ENCODE assay signal across 19 cellular contexts in genomic region chr1:90417139-90417538, GRCh38.
"Had no signal": no experiment of that assay in that cellular context is flagged by ENCODE, and none has a peak within 500 bp of the region (broad histone marks: within the 10 kb centered on the region; RNA-seq: fewer than 3 reads in every experiment).

No MANE protein-coding gene starts in this region.

- H3K4me3 ChIP-seq: cardiac muscle cell, left ventricle myocardium inferior, right atrium auricular region, skin epidermis, suprapubic skin had no signal

- H3K4me1 Mint-ChIP-seq: activated CD4-positive, alpha-beta T cell treated with anti-CD3 and anti-CD28 coated beads for 36 hours; activated naive CD4-positive, alpha-beta T cell treated with anti-CD3 and anti-CD28 coated beads, Interleukin-2, amount 50 U/mL, for 24 hours; endodermal cell; memory B cell; natural killer cell had no signal

- H3K27ac Mint-ChIP-seq: activated CD4-positive, alpha-beta memory T cell treated with anti-CD3 and anti-CD28 coated beads for 36 hours; activated CD4-positive, alpha-beta T cell treated with anti-CD3 and anti-CD28 coated beads for 36 hours; activated naive CD4-positive, alpha-beta T cell treated with anti-CD3 and anti-CD28 coated beads, Interleukin-2, amount 50 U/mL, for 24 hours; endodermal cell; memory B cell; natural killer cell; T-helper 1 cell treated with Interleukin-12 subunit alpha and Interleukin-12 subunit beta and Interleukin-4 antibody, amounts not matched to agents 30 μg/mL and 1 μg/mL, for 36 hours had no signal

- H3K36me3 Mint-ChIP-seq: activated CD4-positive, alpha-beta memory T cell treated with anti-CD3 and anti-CD28 coated beads for 36 hours; activated naive CD4-positive, alpha-beta T cell treated with anti-CD3 and anti-CD28 coated beads, Interleukin-2, amount 50 U/mL, for 24 hours; memory B cell; natural killer cell had no signal

- ATAC-seq: activated CD4-positive, alpha-beta T cell treated with anti-CD3 and anti-CD28 coated beads for 36 hours; activated T-cell treated with anti-CD3 and anti-CD28 coated beads, Interleukin-2, amount 50 U/mL, for 4 hours; natural killer cell had no signal

- H3K9me3 Mint-ChIP-seq: activated CD4-positive, alpha-beta memory T cell treated with anti-CD3 and anti-CD28 coated beads for 36 hours; activated T-cell treated with anti-CD3 and anti-CD28 coated beads, Interleukin-2, amount 50 U/mL, for 4 hours; T-helper 1 cell treated with Interleukin-12 subunit alpha and Interleukin-12 subunit beta and Interleukin-4 antibody, amounts not matched to agents 30 μg/mL and 1 μg/mL, for 36 hours had no signal

- DNase-seq: activated CD4-positive, alpha-beta memory T cell treated with anti-CD3 and anti-CD28 coated beads for 36 hours; activated CD4-positive, alpha-beta T cell treated with anti-CD3 and anti-CD28 coated beads for 36 hours; activated effector memory CD4-positive, alpha-beta T cell treated with anti-CD3 and anti-CD28 coated beads, Interleukin-2, amount 50 U/mL, for 16 hours; activated T-cell treated with anti-CD3 and anti-CD28 coated beads, Interleukin-2, amount 50 U/mL, for 4 hours; amniotic stem cell; endodermal cell; hypothalamus; left ventricle myocardium inferior; natural killer cell; stimulated activated CD4-positive, alpha-beta T cell treated with anti-CD3 and anti-CD28 coated beads, Interleukin-4, amount 100 ng/mL, for 24 hours; stimulated activated naive CD4-positive, alpha-beta T cell treated with Interleukin-2 at 50 U/mL for 16 hours; trophoblast cell had no signal

- H3K4me3 Mint-ChIP-seq: activated CD4-positive, alpha-beta memory T cell treated with anti-CD3 and anti-CD28 coated beads for 36 hours; activated CD4-positive, alpha-beta T cell treated with anti-CD3 and anti-CD28 coated beads for 36 hours; activated naive CD4-positive, alpha-beta T cell treated with anti-CD3 and anti-CD28 coated beads, Interleukin-2, amount 50 U/mL, for 24 hours; activated T-cell treated with anti-CD3 and anti-CD28 coated beads, Interleukin-2, amount 50 U/mL, for 4 hours; endodermal cell; memory B cell; natural killer cell; T-helper 1 cell treated with Interleukin-12 subunit alpha and Interleukin-12 subunit beta and Interleukin-4 antibody, amounts not matched to agents 30 μg/mL and 1 μg/mL, for 36 hours had no signal
